ENCODE assay signal across 18 cellular contexts in the genomic region with DNA sequence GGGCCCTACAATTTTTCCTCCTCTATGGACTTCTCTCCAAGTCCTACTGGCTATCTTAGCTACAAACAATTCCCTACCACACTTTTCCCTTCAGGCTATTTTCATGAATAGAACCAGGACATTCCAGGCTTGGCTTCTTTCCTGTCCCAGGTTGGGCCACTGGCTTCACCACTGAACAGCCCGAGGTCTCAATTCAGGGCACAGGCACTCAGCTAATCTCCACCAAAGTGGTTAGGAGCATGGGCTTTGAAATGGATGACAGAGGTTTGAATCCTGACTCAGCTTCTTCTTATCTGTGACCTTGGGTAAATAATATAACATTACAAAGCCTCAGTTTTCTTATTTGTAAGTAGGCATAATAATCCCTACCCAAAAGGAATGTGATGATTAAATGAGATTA. TPM values are rescaled to one million over a fixed set of nuclear protein-coding genes. Genes with fewer than 3 reads are reported as not detected.
DNase-seq lines count a peak whose midpoint lies in the region; ATAC-seq, FAIRE-seq and TF ChIP-seq lines count a peak whose summit lies in the region.
"Had no signal": no experiment of that assay in that cellular context is flagged by ENCODE, and none has a peak within 500 bp of the region (broad histone marks: within the 10 kb centered on the region; RNA-seq: fewer than 3 reads in every experiment).

No MANE protein-coding gene starts in this region.

- no peak overlapping the region for H3K4me3 Mint-ChIP-seq in activated naive CD8-positive, alpha-beta T cell
- no peak overlapping the region for H3K4me3 Mint-ChIP-seq in activated naive CD8-positive, alpha-beta T cell treated with anti-CD3 and anti-CD28 coated beads for 36 hours
- H3K4me3 Mint-ChIP-seq in nephron progenitor cell, result no peak overlapping the region
- H3K4me3 Mint-ChIP-seq: H9 had no signal

- no peaks in the 10 kb centered on the region for H3K27me3 Mint-ChIP-seq in activated naive CD8-positive, alpha-beta T cell
- H3K27me3 Mint-ChIP-seq in activated naive CD8-positive, alpha-beta T cell treated with anti-CD3 and anti-CD28 coated beads for 36 hours, result no peaks in the 10 kb centered on the region
- peaks cover 9% of the 10 kb centered on the region for H3K27me3 Mint-ChIP-seq in nephron progenitor cell (ENCODE audit: low read depth, poor library complexity)

- no peak overlapping the region for H3K4me3 ChIP-seq in K562
- H3K4me3 ChIP-seq: BLaER1 treated with 17β-estradiol and CSF1 and Interleukin-3, amounts not matched to agents 10 nM and 100 nM had no signal

- TF ChIP-seq POLR2A in K562 (conservative IDR thresholded peaks at IDR 0.05), result no peak

- no TSS peak for BruUV-seq in K562 (replicated peaks; lab: Mats Ljungman, UMichigan)

- H3K4me2 ChIP-seq in K562 (ENCODE audit: insufficient read depth, low read length), result no peak overlapping the region
- H3K4me2 ChIP-seq: BLaER1 treated with 17β-estradiol and CSF1 and Interleukin-3, amounts not matched to agents 10 nM and 100 nM had no signal

- no peaks in the 10 kb centered on the region for H3K4me1 Mint-ChIP-seq in activated naive CD8-positive, alpha-beta T cell (ENCODE audit: low read depth)
- no peaks in the 10 kb centered on the region for H3K4me1 Mint-ChIP-seq in activated naive CD8-positive, alpha-beta T cell treated with anti-CD3 and anti-CD28 coated beads for 36 hours
- peaks cover 12% of the 10 kb centered on the region for H3K4me1 Mint-ChIP-seq in nephron progenitor cell
- H3K4me1 Mint-ChIP-seq: H9 had no signal

- WGBS in K562 (ENCODE audit: insufficient coverage, low coverage, missing lambda C conversion rate), result 0% methylated on average over 1 of the region's 1 CpG

- no peak for DNase-seq in activated naive CD8-positive, alpha-beta T cell treated with anti-CD3 and anti-CD28 coated beads for 36 hours
- DNase-seq in M059J (ENCODE audit: low read depth) (peak; percentile 94), K562 (ENCODE audit: extremely low read depth in 1 of 4, low spot score in 3 of 4) (no peak), nephron progenitor cell (no peak), GM19240 (ENCODE audit: insufficient read length, low spot score) (no peak), cerebellar cortex (ENCODE audit: low spot score) (no peak), NCI-H2196 (lab: John Stamatoyannopoulos, UW; ENCODE audit: unreplicated experiment) (no peak)
- DNase-seq: COR-L47, DMS53, H9, NCI-H1092, NCI-H446, NCI-H748 treated with DMSO at 0.1 percent for 48 hours, Right ventricle myocardium superior had no signal

- no peaks in the 10 kb centered on the region for H3K27me3 ChIP-seq in K562 (ENCODE audit: control insufficient read depth in 2 of 2, insufficient read depth in 2 of 2, low read length in 2 of 2)
- H3K27me3 ChIP-seq: BLaER1 treated with 17β-estradiol and CSF1 and Interleukin-3, amounts not matched to agents 10 nM and 100 nM had no signal

- TF ChIP-seq EP300 in K562 (IDR thresholded peaks at IDR 0.05; ENCODE audit: low read length), result no peak

- H4K20me1 ChIP-seq in K562 (replicated peaks; ENCODE audit: control insufficient read depth, insufficient read depth, low read length), result no peaks in the 10 kb centered on the region
- H4K20me1 ChIP-seq: BLaER1 treated with 17β-estradiol and CSF1 and Interleukin-3, amounts not matched to agents 10 nM and 100 nM had no signal

- in situ Hi-C loops in K562 (cut with MboI), result no loop called here

- no peaks in the 10 kb centered on the region for H3K9me3 ChIP-seq in K562 (replicated peaks; ENCODE audit: control insufficient read depth, insufficient read depth, low read depth, low read length)

- intact Hi-C loops in K562 (cut with micrococcal nuclease), result no loop called here

- H3K9me1 ChIP-seq in K562 (ENCODE audit: control insufficient read depth, insufficient read depth, low read length), result no peaks in the 10 kb centered on the region

- H2AFZ ChIP-seq in K562 (ENCODE audit: low read depth, low read length), result no peak overlapping the region

- FAIRE-seq in K562 (lab: Jason Lieb, UNC), result peak; percentile 69

- TF ChIP-seq CTCF in K562 (IDR thresholded peaks at IDR 0.05 in 2 of 3, conservative IDR thresholded peaks at IDR 0.05 in 1 of 3; ENCODE audit: insufficient read depth in 2 of 3, low read depth in 1 of 3, low read length in 3 of 3) (no peak), nephron progenitor cell (IDR thresholded peaks at IDR 0.05) (no peak)

- H3K4me1 ChIP-seq in K562 (replicated peaks in 1 of 2; ENCODE audit: control insufficient read depth in 2 of 2, insufficient read depth in 2 of 2, low read length in 2 of 2), result peaks cover 7 to 11% of the 10 kb centered on the region in 2 experiments; a peak in 4 of 5 replicates

- no peaks in the 10 kb centered on the region for H3K79me2 ChIP-seq in K562 (ENCODE audit: control insufficient read depth, insufficient read depth, low read length)

- peak overlapping the region in 1 of 2 experiments; percentile 21; a peak in 1 of 4 replicates for H3K9ac ChIP-seq in K562 (ENCODE audit: insufficient read depth in 1 of 2, low read depth in 2 of 2, low read length in 2 of 2)
- H3K9ac ChIP-seq: BLaER1 treated with 17β-estradiol and CSF1 and Interleukin-3, amounts not matched to agents 10 nM and 100 nM had no signal

- H3K36me3 Mint-ChIP-seq in activated naive CD8-positive, alpha-beta T cell, result peaks cover 2% of the 10 kb centered on the region
- no peaks in the 10 kb centered on the region for H3K36me3 Mint-ChIP-seq in activated naive CD8-positive, alpha-beta T cell treated with anti-CD3 and anti-CD28 coated beads for 36 hours
- H3K36me3 Mint-ChIP-seq in nephron progenitor cell (ENCODE audit: low read depth), result peaks cover 20% of the 10 kb centered on the region

- H3K9me3 Mint-ChIP-seq in activated naive CD8-positive, alpha-beta T cell (ENCODE audit: low read depth), result no peaks in the 10 kb centered on the region
- no peaks in the 10 kb centered on the region for H3K9me3 Mint-ChIP-seq in activated naive CD8-positive, alpha-beta T cell treated with anti-CD3 and anti-CD28 coated beads for 36 hours
- peaks cover 22% of the 10 kb centered on the region for H3K9me3 Mint-ChIP-seq in nephron progenitor cell

- ATAC-seq in K562, result peak; percentile 65
- ATAC-seq: Panc1 had no signal

- TF ChIP-seq RAD21 in K562 (CRISPR knock-in tag; conservative IDR thresholded peaks at IDR 0.05 in 1 of 2, IDR thresholded peaks at IDR 0.05 in 1 of 2), result no peak

- POLR2A ChIA-PET in K562 (lab: Yijun Ruan, JAX), result interaction anchor here (0.7 to 1.1 kb wide), 4 partner anchors 11 to 104 kb away, joined by 3 to 4 read pairs (median 4); no protein-coding TSS in a partner anchor

- H3K36me3 ChIP-seq in K562 (ENCODE audit: control insufficient read depth, insufficient read depth, low read length), result no peaks in the 10 kb centered on the region

- peak overlapping the region; percentile 2 for H3K27ac Mint-ChIP-seq in activated naive CD8-positive, alpha-beta T cell
- H3K27ac Mint-ChIP-seq in activated naive CD8-positive, alpha-beta T cell treated with anti-CD3 and anti-CD28 coated beads for 36 hours, result no peak overlapping the region
- H3K27ac Mint-ChIP-seq in nephron progenitor cell, result peak overlapping the region; percentile 64
- H3K27ac Mint-ChIP-seq: H9 had no signal

- H3K27ac ChIP-seq in K562 (ENCODE audit: extremely low read depth, low read depth, low read length), result no peak overlapping the region
- H3K27ac ChIP-seq: BLaER1 treated with 17β-estradiol and CSF1 and Interleukin-3, amounts not matched to agents 10 nM and 100 nM had no signal

- CTCF ChIA-PET in K562 (lab: Yijun Ruan, JAX; ENCODE audit: low intra/inter-chr PET ratio), result no interaction called here

RNA-seq across cellular contexts. Expression of a gene that starts 50.9 kb away (rescaled TPM):
- 1 to 10 TPM; 5.4 to 5.5 TPM for total RNA-seq in activated naive CD8-positive, alpha-beta T cell treated with anti-CD3 and anti-CD28 coated beads for 36 hours
- 10.9 and 23.0 TPM in 2 replicates for total RNA-seq in M059J (2014; rRNA removed; shearing (Covaris generic))
- 6.8 and 16.5 TPM in 2 replicates for total RNA-seq in K562 (2011; cell fraction: chromatin; rRNA removed; ENCODE audit: low replicate concordance)
- 8.6 and 11.3 TPM in 2 replicates for total RNA-seq in K562 (2011; cell fraction: nucleolus; rRNA removed)
- total RNA-seq in K562 (2011; cell fraction: nucleoplasm; rRNA removed), result 6.7 and 7.3 TPM in 2 replicates
- 13.8 and 14.9 TPM in 2 replicates for total RNA-seq in K562 (2014; rRNA removed)
- 6.7 and 7.3 TPM in 2 replicates for total RNA-seq in K562 (2014; rRNA removed; fragmentation: Illumina TruSeq; extraction: Trizol)
- 9.2 and 10.0 TPM in 2 replicates for total RNA-seq in K562 (2015; rRNA removed; fragmentation: Illumina TruSeq; extraction: Trizol)
- total RNA-seq in K562 (2021), result 16.5 and 18.8 TPM in 2 replicates
- 2.6 and 4.4 TPM in 2 replicates for polyA plus RNA-seq in K562 (2011; rRNA removed)
- polyA plus RNA-seq in K562 (2011; cell fraction: cytosol; rRNA removed), result 4.0 and 5.6 TPM in 2 replicates
- 7.1 and 10.9 TPM in 2 replicates for polyA plus RNA-seq in K562 (2011; cell fraction: nucleus; rRNA removed)
- polyA plus RNA-seq in K562 (2012), result 12.0 and 13.0 TPM in 2 replicates
- polyA plus RNA-seq in K562 (2014; fragmentation: Illumina TruSeq; extraction: Trizol), result 11.6 and 12.4 TPM in 2 replicates
- polyA plus RNA-seq in K562 (2014; fragmentation: Nextera tagmentation; extraction: Ambion mirVana), result under 1 TPM; 0.44 to 0.66 TPM
- polyA plus RNA-seq in K562 (2014; rRNA removed), result 6.1 and 7.4 TPM in 2 replicates
- 4.2 and 5.3 TPM in 2 replicates for polyA minus RNA-seq in K562 (2011; rRNA and poly(A)+ RNA removed)
- 9.2 and 9.8 TPM in 2 replicates for polyA minus RNA-seq in K562 (2011; cell fraction: cytosol; rRNA and poly(A)+ RNA removed)
- polyA minus RNA-seq in K562 (2011; cell fraction: nucleus; rRNA and poly(A)+ RNA removed), result 8.3 and 11.2 TPM in 2 replicates

RNA-seq across cellular contexts. Expression of a gene that starts 56.0 kb away (rescaled TPM):
- 10 to 100 TPM; 20.8 to 22.0 TPM for total RNA-seq in activated naive CD8-positive, alpha-beta T cell treated with anti-CD3 and anti-CD28 coated beads for 36 hours
- 33.6 and 34.7 TPM in 2 replicates for total RNA-seq in M059J (2014; rRNA removed; shearing (Covaris generic))
- total RNA-seq in K562 (2011; cell fraction: chromatin; rRNA removed; ENCODE audit: low replicate concordance), result 6.9 and 9.3 TPM in 2 replicates
- total RNA-seq in K562 (2011; cell fraction: nucleolus; rRNA removed), result 8.7 and 9.0 TPM in 2 replicates
- 7.6 and 10.6 TPM in 2 replicates for total RNA-seq in K562 (2011; cell fraction: nucleoplasm; rRNA removed)
- total RNA-seq in K562 (2014; rRNA removed), result 80.1 and 85.8 TPM in 2 replicates
- total RNA-seq in K562 (2014; rRNA removed; fragmentation: Illumina TruSeq; extraction: Trizol), result 7.0 and 7.9 TPM in 2 replicates
- total RNA-seq in K562 (2015; rRNA removed; fragmentation: Illumina TruSeq; extraction: Trizol), result 31.6 and 32.9 TPM in 2 replicates
- 41.2 and 43.1 TPM in 2 replicates for total RNA-seq in K562 (2021)
- polyA plus RNA-seq in K562 (2011; rRNA removed), result 15.1 and 17.4 TPM in 2 replicates
- 18.7 and 45.5 TPM in 2 replicates for polyA plus RNA-seq in K562 (2011; cell fraction: cytosol; rRNA removed)
- 7.4 and 12.0 TPM in 2 replicates for polyA plus RNA-seq in K562 (2011; cell fraction: nucleus; rRNA removed)
- polyA plus RNA-seq in K562 (2012), result 23.9 and 28.5 TPM in 2 replicates
- polyA plus RNA-seq in K562 (2014; fragmentation: Illumina TruSeq; extraction: Trizol), result 19.6 and 37.5 TPM in 2 replicates
- polyA plus RNA-seq in K562 (2014; fragmentation: Nextera tagmentation; extraction: Ambion mirVana), result 1 to 10 TPM; 1.7 to 2.6 TPM
- polyA plus RNA-seq in K562 (2014; rRNA removed), result 61.9 and 75.9 TPM in 2 replicates
- polyA minus RNA-seq in K562 (2011; rRNA and poly(A)+ RNA removed), result 2.2 and 3.5 TPM in 2 replicates
- polyA minus RNA-seq in K562 (2011; cell fraction: cytosol; rRNA and poly(A)+ RNA removed), result 7.9 and 8.1 TPM in 2 replicates
- 2.6 TPM in 2 replicates for polyA minus RNA-seq in K562 (2011; cell fraction: nucleus; rRNA and poly(A)+ RNA removed)

RNA-seq across cellular contexts. Expression of a gene that starts 58.5 kb away (rescaled TPM):
- total RNA-seq in activated naive CD8-positive, alpha-beta T cell treated with anti-CD3 and anti-CD28 coated beads for 36 hours, result under 1 TPM; 0.16 to 0.38 TPM
- 0.42 TPM in 1 of 2 replicates, not detected in the other for total RNA-seq in M059J (2014; rRNA removed; shearing (Covaris generic))
- total RNA-seq in K562 (2011; cell fraction: chromatin; rRNA removed; ENCODE audit: low replicate concordance), result 2.9 and 6.1 TPM in 2 replicates
- total RNA-seq in K562 (2011; cell fraction: nucleolus; rRNA removed), result 4.2 and 5.5 TPM in 2 replicates
- 6.2 and 12.7 TPM in 2 replicates for total RNA-seq in K562 (2011; cell fraction: nucleoplasm; rRNA removed)
- total RNA-seq in K562 (2014; rRNA removed), result 0.36 and 1.0 TPM in 2 replicates
- 0.38 and 0.44 TPM in 2 replicates for total RNA-seq in K562 (2014; rRNA removed; fragmentation: Illumina TruSeq; extraction: Trizol)
- total RNA-seq in K562 (2015; rRNA removed; fragmentation: Illumina TruSeq; extraction: Trizol), result 0.33 and 0.53 TPM in 2 replicates
- total RNA-seq in K562 (2021), result 1.8 TPM in 2 replicates
- polyA plus RNA-seq in K562 (2011; rRNA removed), result 1.9 and 3.6 TPM in 2 replicates
- 6.9 and 7.6 TPM in 2 replicates for polyA plus RNA-seq in K562 (2011; cell fraction: cytosol; rRNA removed)
- polyA plus RNA-seq in K562 (2011; cell fraction: nucleus; rRNA removed), result 11.5 and 14.8 TPM in 2 replicates
- 2.0 and 5.6 TPM in 2 replicates for polyA plus RNA-seq in K562 (2012)
- 2.5 and 2.8 TPM in 2 replicates for polyA plus RNA-seq in K562 (2014; fragmentation: Illumina TruSeq; extraction: Trizol)
- polyA plus RNA-seq in K562 (2014; fragmentation: Nextera tagmentation; extraction: Ambion mirVana), result under 1 TPM; 0.24 to 0.35 TPM
- polyA plus RNA-seq in K562 (2014; rRNA removed), result 1.8 and 2.1 TPM in 2 replicates
- polyA minus RNA-seq in K562 (2011; rRNA and poly(A)+ RNA removed), result 0.98 and 1.7 TPM in 2 replicates
- polyA minus RNA-seq in K562 (2011; cell fraction: cytosol; rRNA and poly(A)+ RNA removed), result 1.1 and 1.4 TPM in 2 replicates
- polyA minus RNA-seq in K562 (2011; cell fraction: nucleus; rRNA and poly(A)+ RNA removed), result 1.3 and 1.9 TPM in 2 replicates
- total RNA-seq: HT-29 had no signal
